1 cellular context compared by ENCODE assay signal in the genomic region with DNA sequence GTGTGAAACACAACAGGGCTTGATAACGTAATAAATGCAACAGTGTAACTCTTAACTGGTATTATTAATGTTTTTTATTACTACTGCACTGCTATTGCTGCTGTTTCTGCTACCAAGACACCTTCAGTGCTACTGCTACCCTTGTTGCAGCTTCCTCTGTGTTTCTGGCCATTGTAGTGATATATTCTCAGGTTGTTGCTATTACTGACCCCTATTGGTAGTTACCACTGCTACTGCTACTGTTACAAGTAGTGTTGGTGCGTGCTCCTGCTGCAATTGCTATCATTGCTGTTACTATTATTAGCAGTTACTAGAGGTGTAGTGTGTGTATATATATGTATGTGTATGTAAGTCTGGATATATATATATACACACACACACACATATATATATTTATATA.
TF ChIP-seq lines count a peak whose summit lies in the region.

No MANE protein-coding gene starts in this region.

TF ChIP-seq in SK-N-SH, 30 proteins besides CTCF, POLR2A, EP300 and RAD21 (continued from another document):
- TF ChIP-seq, protein P1, sequence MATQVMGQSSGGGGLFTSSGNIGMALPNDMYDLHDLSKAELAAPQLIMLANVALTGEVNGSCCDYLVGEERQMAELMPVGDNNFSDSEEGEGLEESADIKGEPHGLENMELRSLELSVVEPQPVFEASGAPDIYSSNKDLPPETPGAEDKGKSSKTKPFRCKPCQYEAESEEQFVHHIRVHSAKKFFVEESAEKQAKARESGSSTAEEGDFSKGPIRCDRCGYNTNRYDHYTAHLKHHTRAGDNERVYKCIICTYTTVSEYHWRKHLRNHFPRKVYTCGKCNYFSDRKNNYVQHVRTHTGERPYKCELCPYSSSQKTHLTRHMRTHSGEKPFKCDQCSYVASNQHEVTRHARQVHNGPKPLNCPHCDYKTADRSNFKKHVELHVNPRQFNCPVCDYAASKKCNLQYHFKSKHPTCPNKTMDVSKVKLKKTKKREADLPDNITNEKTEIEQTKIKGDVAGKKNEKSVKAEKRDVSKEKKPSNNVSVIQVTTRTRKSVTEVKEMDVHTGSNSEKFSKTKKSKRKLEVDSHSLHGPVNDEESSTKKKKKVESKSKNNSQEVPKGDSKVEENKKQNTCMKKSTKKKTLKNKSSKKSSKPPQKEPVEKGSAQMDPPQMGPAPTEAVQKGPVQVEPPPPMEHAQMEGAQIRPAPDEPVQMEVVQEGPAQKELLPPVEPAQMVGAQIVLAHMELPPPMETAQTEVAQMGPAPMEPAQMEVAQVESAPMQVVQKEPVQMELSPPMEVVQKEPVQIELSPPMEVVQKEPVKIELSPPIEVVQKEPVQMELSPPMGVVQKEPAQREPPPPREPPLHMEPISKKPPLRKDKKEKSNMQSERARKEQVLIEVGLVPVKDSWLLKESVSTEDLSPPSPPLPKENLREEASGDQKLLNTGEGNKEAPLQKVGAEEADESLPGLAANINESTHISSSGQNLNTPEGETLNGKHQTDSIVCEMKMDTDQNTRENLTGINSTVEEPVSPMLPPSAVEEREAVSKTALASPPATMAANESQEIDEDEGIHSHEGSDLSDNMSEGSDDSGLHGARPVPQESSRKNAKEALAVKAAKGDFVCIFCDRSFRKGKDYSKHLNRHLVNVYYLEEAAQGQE (IDR thresholded peaks at IDR 0.05; ENCODE audit: low read depth, low read length), result no peak
- TF ChIP-seq, protein P2, sequence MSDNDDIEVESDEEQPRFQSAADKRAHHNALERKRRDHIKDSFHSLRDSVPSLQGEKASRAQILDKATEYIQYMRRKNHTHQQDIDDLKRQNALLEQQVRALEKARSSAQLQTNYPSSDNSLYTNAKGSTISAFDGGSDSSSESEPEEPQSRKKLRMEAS (IDR thresholded peaks at IDR 0.05; ENCODE audit: low read depth), result no peak
- TF ChIP-seq, protein P3, sequence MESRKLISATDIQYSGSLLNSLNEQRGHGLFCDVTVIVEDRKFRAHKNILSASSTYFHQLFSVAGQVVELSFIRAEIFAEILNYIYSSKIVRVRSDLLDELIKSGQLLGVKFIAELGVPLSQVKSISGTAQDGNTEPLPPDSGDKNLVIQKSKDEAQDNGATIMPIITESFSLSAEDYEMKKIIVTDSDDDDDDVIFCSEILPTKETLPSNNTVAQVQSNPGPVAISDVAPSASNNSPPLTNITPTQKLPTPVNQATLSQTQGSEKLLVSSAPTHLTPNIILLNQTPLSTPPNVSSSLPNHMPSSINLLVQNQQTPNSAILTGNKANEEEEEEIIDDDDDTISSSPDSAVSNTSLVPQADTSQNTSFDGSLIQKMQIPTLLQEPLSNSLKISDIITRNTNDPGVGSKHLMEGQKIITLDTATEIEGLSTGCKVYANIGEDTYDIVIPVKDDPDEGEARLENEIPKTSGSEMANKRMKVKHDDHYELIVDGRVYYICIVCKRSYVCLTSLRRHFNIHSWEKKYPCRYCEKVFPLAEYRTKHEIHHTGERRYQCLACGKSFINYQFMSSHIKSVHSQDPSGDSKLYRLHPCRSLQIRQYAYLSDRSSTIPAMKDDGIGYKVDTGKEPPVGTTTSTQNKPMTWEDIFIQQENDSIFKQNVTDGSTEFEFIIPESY (IDR thresholded peaks at IDR 0.05; ENCODE audit: borderline replicate concordance, low read depth), result no peak
- TF ChIP-seq RXRA (IDR thresholded peaks at IDR 0.05; ENCODE audit: borderline replicate concordance, low read depth), result no peak
